15 cellular contexts compared by ENCODE assay signal in the genomic region with DNA sequence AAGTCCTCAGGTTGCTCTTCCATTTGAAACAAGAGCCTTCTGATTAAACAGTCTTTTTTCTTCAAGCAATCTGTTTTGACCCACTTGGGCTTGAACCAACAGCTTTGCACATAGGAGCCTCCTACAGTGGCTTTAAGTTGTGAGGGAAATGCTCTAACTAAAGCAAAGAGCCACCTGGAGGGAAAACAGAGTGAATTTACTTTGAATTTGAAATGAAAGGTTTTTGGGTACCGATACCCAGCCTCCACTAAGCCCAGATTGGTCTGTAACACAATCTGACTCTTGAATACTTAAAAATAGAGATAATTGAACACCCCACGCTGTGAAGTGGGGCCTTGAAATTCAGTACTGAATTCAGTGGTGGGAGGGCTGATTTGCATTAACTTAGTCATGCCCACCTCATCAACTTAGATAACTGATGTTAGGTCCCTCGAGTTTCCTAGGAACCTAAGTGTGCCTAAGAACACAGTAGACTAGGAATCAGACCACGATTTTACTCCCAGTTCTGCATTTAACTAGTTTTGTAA. TPM values are rescaled to one million over a fixed set of nuclear protein-coding genes. Genes with fewer than 3 reads are reported as not detected.
DNase-seq lines count a peak whose midpoint lies in the region; ATAC-seq and TF ChIP-seq lines count a peak whose summit lies in the region.
"Had no signal": no experiment of that assay in that cellular context is flagged by ENCODE, and none has a peak within 500 bp of the region (broad histone marks: within the 10 kb centered on the region; RNA-seq: fewer than 3 reads in every experiment).

No MANE protein-coding gene starts in this region.

- no peak overlapping the region for H3K27ac Mint-ChIP-seq in neural progenitor cell
- H3K27ac Mint-ChIP-seq in stimulated activated naive B cell treated with anti-CD40 and anti-IgM and Interleukin-4, amounts not matched to agents 10 μg/mL and 1 μg/mL and 100 μg/mL, for 72 hours, result no peak overlapping the region
- no peak overlapping the region for H3K27ac Mint-ChIP-seq in naive thymus-derived CD8-positive, alpha-beta T cell

- no peaks in the 10 kb centered on the region for H3K4me1 Mint-ChIP-seq in neural progenitor cell
- H3K4me1 Mint-ChIP-seq in stimulated activated naive B cell treated with anti-CD40 and anti-IgM and Interleukin-4, amounts not matched to agents 10 μg/mL and 1 μg/mL and 100 μg/mL, for 72 hours, result no peaks in the 10 kb centered on the region
- no peaks in the 10 kb centered on the region for H3K4me1 Mint-ChIP-seq in naive thymus-derived CD8-positive, alpha-beta T cell

- no peak overlapping the region for H2AFZ ChIP-seq in neural progenitor cell (replicated peaks)

- H3K27me3 Mint-ChIP-seq in neural progenitor cell (ENCODE audit: insufficient read depth, low read depth), result no peaks in the 10 kb centered on the region
- H3K27me3 Mint-ChIP-seq in stimulated activated naive B cell treated with anti-CD40 and anti-IgM and Interleukin-4, amounts not matched to agents 10 μg/mL and 1 μg/mL and 100 μg/mL, for 72 hours, result peaks cover 0 to 5% of the 10 kb centered on the region in 2 donors
- H3K27me3 Mint-ChIP-seq in naive thymus-derived CD8-positive, alpha-beta T cell, result peaks cover 0 to 1% (median 0%) of the 10 kb centered on the region in 5 donors

- no peaks in the 10 kb centered on the region for H3K9me3 ChIP-seq in neural progenitor cell (ENCODE audit: low read depth)
- H3K9me3 ChIP-seq: A549 had no signal

- H3F3A ChIP-seq in neural progenitor cell (ENCODE audit: low read depth), result no peaks in the 10 kb centered on the region

- ATAC-seq in foreskin keratinocyte, result no peak
- no peak for ATAC-seq in HG03439 (IDR thresholded peaks at IDR 0.05; ENCODE audit: unreplicated experiment)
- no peak for ATAC-seq in stimulated activated naive B cell treated with anti-CD40 and anti-IgM and Interleukin-4, amounts not matched to agents 10 μg/mL and 1 μg/mL and 100 μg/mL, for 72 hours (replicated peaks)
- ATAC-seq in naive thymus-derived CD8-positive, alpha-beta T cell, result no peak
- ATAC-seq: A549, SK-N-SH treated with all-trans-retinoic acid at 6 μM for 48 hours had no signal

- peak; percentile 4 for DNase-seq in Daoy (ENCODE audit: low read depth)
- peak; percentile 92 for DNase-seq in NCI-H2171 treated with DMSO at 0.1 percent for 48 hours (lab: John Stamatoyannopoulos, UW)
- DNase-seq in foreskin keratinocyte, result no peak
- DNase-seq in neural progenitor cell (ENCODE audit: low spot score), result peak; percentile 7
- no peak for DNase-seq in stimulated activated naive B cell treated with anti-CD40 and anti-IgM and Interleukin-4, amounts not matched to agents 10 μg/mL and 1 μg/mL and 100 μg/mL, for 72 hours
- no peak for DNase-seq in naive thymus-derived CD8-positive, alpha-beta T cell
- no peak for DNase-seq in Kasumi-1 (lab: John Stamatoyannopoulos, UW)
- DNase-seq: COR-L47, NCI-H1436, NCI-H2029 treated with DMSO at 0.1 percent for 48 hours, NCI-H226, SHP77 treated with DMSO at 0.1 percent for 48 hours had no signal

- POLR2A ChIA-PET in naive thymus-derived CD8-positive, alpha-beta T cell (lab: Charles Lee), result interaction anchor here (0.6 kb wide), 1 partner anchor 11 kb away, joined by 3 read pairs; no protein-coding TSS in a partner anchor

- H3K4me1 ChIP-seq in foreskin keratinocyte (no peaks in the 10 kb centered on the region), neural progenitor cell (peaks cover 9% of the 10 kb centered on the region)
- H3K4me1 ChIP-seq: A549 had no signal

- no peaks in the 10 kb centered on the region for H3K79me2 ChIP-seq in neural progenitor cell (ENCODE audit: low read depth)

- H3K27me3 ChIP-seq in foreskin keratinocyte (no peaks in the 10 kb centered on the region), neural progenitor cell (peaks cover 65% of the 10 kb centered on the region)

- TF ChIP-seq CTCF in foreskin keratinocyte (conservative IDR thresholded peaks at IDR 0.05) (no peak), neural progenitor cell (IDR thresholded peaks at IDR 0.05) (no peak)

- H3K27ac ChIP-seq in foreskin keratinocyte, result peak overlapping the region; percentile 39
- H3K27ac ChIP-seq in neural progenitor cell, result no peak overlapping the region
- H3K27ac ChIP-seq: A549 had no signal

- H3K4me3 ChIP-seq in neural progenitor cell, result no peak overlapping the region
- H3K4me3 ChIP-seq: A549 had no signal

- no peaks in the 10 kb centered on the region for H3K36me3 Mint-ChIP-seq in neural progenitor cell
- H3K36me3 Mint-ChIP-seq in stimulated activated naive B cell treated with anti-CD40 and anti-IgM and Interleukin-4, amounts not matched to agents 10 μg/mL and 1 μg/mL and 100 μg/mL, for 72 hours, result no peaks in the 10 kb centered on the region
- no peaks in the 10 kb centered on the region for H3K36me3 Mint-ChIP-seq in naive thymus-derived CD8-positive, alpha-beta T cell

- H4K20me1 ChIP-seq in neural progenitor cell (ENCODE audit: low read depth), result no peaks in the 10 kb centered on the region

- H3K36me3 ChIP-seq in neural progenitor cell, result no peaks in the 10 kb centered on the region

- no peaks in the 10 kb centered on the region for H3K9me3 Mint-ChIP-seq in neural progenitor cell
- no peaks in the 10 kb centered on the region for H3K9me3 Mint-ChIP-seq in stimulated activated naive B cell treated with anti-CD40 and anti-IgM and Interleukin-4, amounts not matched to agents 10 μg/mL and 1 μg/mL and 100 μg/mL, for 72 hours
- no peaks in the 10 kb centered on the region for H3K9me3 Mint-ChIP-seq in naive thymus-derived CD8-positive, alpha-beta T cell

- no peak overlapping the region for H3K4me2 ChIP-seq in neural progenitor cell
- H3K4me2 ChIP-seq: A549 had no signal

- no peak overlapping the region for H3K9ac ChIP-seq in neural progenitor cell

- H3K4me3 Mint-ChIP-seq in neural progenitor cell, result no peak overlapping the region
- H3K4me3 Mint-ChIP-seq in stimulated activated naive B cell treated with anti-CD40 and anti-IgM and Interleukin-4, amounts not matched to agents 10 μg/mL and 1 μg/mL and 100 μg/mL, for 72 hours, result no peak overlapping the region
- no peak overlapping the region for H3K4me3 Mint-ChIP-seq in naive thymus-derived CD8-positive, alpha-beta T cell

RNA-seq across cellular contexts. Expression of a gene that starts 56.3 kb away (rescaled TPM):
- 0.34 and 0.39 TPM in 2 replicates for total RNA-seq in Daoy (2014; rRNA removed; shearing (Covaris generic))
- total RNA-seq in foreskin keratinocyte (under 0.01 and 0.07 TPM in 2 replicates), neural progenitor cell (ENCODE audit: low replicate concordance) (0.93 and 3.0 TPM in 2 replicates)
- polyA plus RNA-seq in foreskin keratinocyte, result not detected in 2 replicates
- total RNA-seq in naive thymus-derived CD8-positive, alpha-beta T cell, result 1 to 10 TPM; 3.3 to 4.7 TPM
- polyA plus RNA-seq in naive thymus-derived CD8-positive, alpha-beta T cell, result 1 to 10 TPM in 2 of 3 donors, under 1 TPM in 1; 0.67 to 1.9 (median 1.4) TPM

Comparison
In these comparisons a context has a peak if more than half of its experiments do, and no peak if none do; other contexts are left out.
1. DNase-seq: peak in Daoy (single experiment), NCI-H2171 treated with DMSO at 0.1 percent for 48 hours (single experiment) and neural progenitor cell (single experiment); none in foreskin keratinocyte (0 of 2), stimulated activated naive B cell treated with anti-CD40 and anti-IgM and Interleukin-4, amounts not matched to agents 10 μg/mL and 1 μg/mL and 100 μg/mL, for 72 hours (single experiment), naive thymus-derived CD8-positive, alpha-beta T cell (0 of 10) and Kasumi-1 (0 of 2).